31 cellular contexts compared by ENCODE assay signal in the genomic region with DNA sequence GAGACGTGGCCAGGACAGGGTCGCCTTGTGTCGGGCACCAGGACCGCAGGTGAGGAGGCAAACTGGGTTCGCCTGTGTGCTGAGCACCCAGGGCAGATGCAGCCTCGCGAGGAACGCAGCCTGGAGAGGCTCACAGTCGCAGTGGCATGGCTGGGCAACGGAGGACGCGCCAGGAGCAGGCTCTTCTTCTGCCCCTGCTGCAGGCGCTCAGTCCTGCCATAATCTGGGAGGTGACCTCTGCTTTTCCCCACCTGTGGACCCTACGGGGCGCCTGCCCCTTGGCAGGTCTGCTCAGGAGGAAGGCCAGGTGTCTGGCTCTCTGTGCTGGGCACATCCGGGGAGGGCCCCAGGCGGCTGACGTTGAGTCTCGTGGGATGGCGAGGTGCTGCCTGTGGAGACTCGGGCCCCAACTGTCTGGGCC.
"Had no signal": no experiment of that assay in that cellular context is flagged by ENCODE, and none has a peak within 500 bp of the region (broad histone marks: within the 10 kb centered on the region; RNA-seq: fewer than 3 reads in every experiment).

No MANE protein-coding gene starts in this region.

- H3K27ac ChIP-seq: KMS-11, WERI-Rb-1 had no signal

- ATAC-seq: activated CD8-positive, alpha-beta memory T cell treated with anti-CD3 and anti-CD28 coated beads, Interleukin-2, amount 10 ng/mL, durations not matched to agents 7 days and 5 days; activated naive CD8-positive, alpha-beta T cell treated with anti-CD3 and anti-CD28 coated beads, Interleukin-2, amount 50 U/mL, for 24 hours; Panc1 had no signal

- DNase-seq: activated CD4-positive, alpha-beta memory T cell treated with anti-CD3 and anti-CD28 coated beads, Interleukin-2, amount 10 ng/mL, durations not matched to agents 7 days and 5 days; activated CD4-positive, alpha-beta T cell treated with anti-CD3 and anti-CD28 coated beads for 1 hour; activated CD4-positive, alpha-beta T cell treated with anti-CD3 and anti-CD28 coated beads for 48 hours; activated CD4-positive, CD25-positive, alpha-beta regulatory T cell; activated CD8-positive, alpha-beta memory T cell treated with anti-CD3 and anti-CD28 coated beads for 24 hours; activated CD8-positive, alpha-beta memory T cell treated with anti-CD3 and anti-CD28 coated beads, Interleukin-2, amount 10 ng/mL, durations not matched to agents 7 days and 5 days; activated CD8-positive, alpha-beta memory T cell treated with anti-CD3 and anti-CD28 coated beads, Interleukin-2, amount 50 U/mL, for 48 hours; activated effector memory CD4-positive, alpha-beta T cell treated with Interleukin-2 at 50 U/mL for 16 hours; activated naive CD4-positive, alpha-beta T cell treated with anti-CD3 and anti-CD28 coated beads, Interleukin-2, amount 10 ng/mL, durations not matched to agents 7 days and 5 days; activated naive CD8-positive, alpha-beta T cell treated with anti-CD3 and anti-CD28 coated beads, Interleukin-2, amount 50 U/mL, for 24 hours; activated T-cell treated with anti-CD3 and anti-CD28 coated beads, Interleukin-2, amount 50 U/mL, for 48 hours; anterior cingulate cortex; central memory CD4-positive, alpha-beta T cell; MM.1S; MV-4-11; NCI-H1092; NCI-H1436 treated with DMSO at 0.1 percent for 48 hours; NCI-H1694 treated with DMSO at 0.1 percent for 48 hours; NCI-H2029; NCI-H345; NCI-H510A; NCI-H526; NCI-H748 treated with DMSO at 0.1 percent for 48 hours; NK-92 treated with Interleukin-12 subunit alpha and Interleukin-12 subunit beta, amount 100 ng/mL, for 24 hours; OCI-M1; SW 1271; T-helper 1 cell; T1000; WERI-Rb-1 had no signal

- H3K36me3 ChIP-seq: WERI-Rb-1 had no signal

- H3K4me2 ChIP-seq: KMS-11 had no signal
